ENCODE assay signal across 2 cellular contexts in genomic region chr12:44053550-44054243, GRCh38.
TF ChIP-seq lines count a peak whose summit lies in the region.

No MANE protein-coding gene starts in this region.

TF ChIP-seq in SK-N-SH treated with all-trans-retinoic acid at 6 μM for 48 hours, 23 proteins besides CTCF, POLR2A, EP300 and RAD21:
- TF ChIP-seq, protein P1, sequence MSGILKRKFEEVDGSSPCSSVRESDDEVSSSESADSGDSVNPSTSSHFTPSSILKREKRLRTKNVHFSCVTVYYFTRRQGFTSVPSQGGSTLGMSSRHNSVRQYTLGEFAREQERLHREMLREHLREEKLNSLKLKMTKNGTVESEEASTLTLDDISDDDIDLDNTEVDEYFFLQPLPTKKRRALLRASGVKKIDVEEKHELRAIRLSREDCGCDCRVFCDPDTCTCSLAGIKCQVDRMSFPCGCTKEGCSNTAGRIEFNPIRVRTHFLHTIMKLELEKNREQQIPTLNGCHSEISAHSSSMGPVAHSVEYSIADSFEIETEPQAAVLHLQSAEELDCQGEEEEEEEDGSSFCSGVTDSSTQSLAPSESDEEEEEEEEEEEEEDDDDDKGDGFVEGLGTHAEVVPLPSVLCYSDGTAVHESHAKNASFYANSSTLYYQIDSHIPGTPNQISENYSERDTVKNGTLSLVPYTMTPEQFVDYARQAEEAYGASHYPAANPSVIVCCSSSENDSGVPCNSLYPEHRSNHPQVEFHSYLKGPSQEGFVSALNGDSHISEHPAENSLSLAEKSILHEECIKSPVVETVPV (CRISPR knock-in tag; IDR thresholded peaks at IDR 0.05), result no peak
- TF ChIP-seq ISL1 (CRISPR knock-in tag; IDR thresholded peaks at IDR 0.05), result peak; percentile 71
- TF ChIP-seq PPARA (CRISPR knock-in tag; IDR thresholded peaks at IDR 0.05; ENCODE audit: borderline replicate concordance), result no peak

TF ChIP-seq in SK-N-SH, 30 proteins besides CTCF, POLR2A, EP300 and RAD21 (continued from another document):
- TF ChIP-seq, protein P2, sequence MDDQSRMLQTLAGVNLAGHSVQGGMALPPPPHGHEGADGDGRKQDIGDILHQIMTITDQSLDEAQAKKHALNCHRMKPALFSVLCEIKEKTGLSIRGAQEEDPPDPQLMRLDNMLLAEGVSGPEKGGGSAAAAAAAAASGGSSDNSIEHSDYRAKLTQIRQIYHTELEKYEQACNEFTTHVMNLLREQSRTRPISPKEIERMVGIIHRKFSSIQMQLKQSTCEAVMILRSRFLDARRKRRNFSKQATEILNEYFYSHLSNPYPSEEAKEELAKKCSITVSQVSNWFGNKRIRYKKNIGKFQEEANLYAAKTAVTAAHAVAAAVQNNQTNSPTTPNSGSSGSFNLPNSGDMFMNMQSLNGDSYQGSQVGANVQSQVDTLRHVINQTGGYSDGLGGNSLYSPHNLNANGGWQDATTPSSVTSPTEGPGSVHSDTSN (IDR thresholded peaks at IDR 0.05), result no peak
- TF ChIP-seq, protein P3, sequence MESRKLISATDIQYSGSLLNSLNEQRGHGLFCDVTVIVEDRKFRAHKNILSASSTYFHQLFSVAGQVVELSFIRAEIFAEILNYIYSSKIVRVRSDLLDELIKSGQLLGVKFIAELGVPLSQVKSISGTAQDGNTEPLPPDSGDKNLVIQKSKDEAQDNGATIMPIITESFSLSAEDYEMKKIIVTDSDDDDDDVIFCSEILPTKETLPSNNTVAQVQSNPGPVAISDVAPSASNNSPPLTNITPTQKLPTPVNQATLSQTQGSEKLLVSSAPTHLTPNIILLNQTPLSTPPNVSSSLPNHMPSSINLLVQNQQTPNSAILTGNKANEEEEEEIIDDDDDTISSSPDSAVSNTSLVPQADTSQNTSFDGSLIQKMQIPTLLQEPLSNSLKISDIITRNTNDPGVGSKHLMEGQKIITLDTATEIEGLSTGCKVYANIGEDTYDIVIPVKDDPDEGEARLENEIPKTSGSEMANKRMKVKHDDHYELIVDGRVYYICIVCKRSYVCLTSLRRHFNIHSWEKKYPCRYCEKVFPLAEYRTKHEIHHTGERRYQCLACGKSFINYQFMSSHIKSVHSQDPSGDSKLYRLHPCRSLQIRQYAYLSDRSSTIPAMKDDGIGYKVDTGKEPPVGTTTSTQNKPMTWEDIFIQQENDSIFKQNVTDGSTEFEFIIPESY (IDR thresholded peaks at IDR 0.05; ENCODE audit: borderline replicate concordance, low read depth), result no peak
- TF ChIP-seq FOSL2 (IDR thresholded peaks at IDR 0.05; ENCODE audit: borderline replicate concordance, low read depth), result no peak
- no peak for TF ChIP-seq GABPA (IDR thresholded peaks at IDR 0.05; ENCODE audit: low read depth)
- no peak for TF ChIP-seq REST (IDR thresholded peaks at IDR 0.05; ENCODE audit: low read depth, low read length)
